In genomic region chr11:72100009-72100408, GRCh38 we compare ENCODE assay signal across 1 cellular context.
TF ChIP-seq lines count a peak whose summit lies in the region.

No MANE protein-coding gene starts in this region.

TF ChIP-seq in K562, 482 proteins besides CTCF, POLR2A, EP300 and RAD21:
- TF ChIP-seq ZNF121 (CRISPR knock-in tag; conservative IDR thresholded peaks at IDR 0.05) (peak; percentile 96), ETV6 (IDR thresholded peaks at IDR 0.05; ENCODE audit: borderline replicate concordance in 1 of 2, low read depth in 2 of 2, low read length in 1 of 2) (no peak), ETV6 (CRISPR knock-in tag; IDR thresholded peaks at IDR 0.05; ENCODE audit: borderline replicate concordance) (no peak), POLR2AphosphoS5 (IDR thresholded peaks at IDR 0.05; ENCODE audit: control insufficient read depth, insufficient read depth, low read depth, low read length) (no peak), RBM25 (IDR thresholded peaks at IDR 0.05; ENCODE audit: low read depth, low read length, severe bottlenecking) (peak; percentile 32), EGR1 (conservative IDR thresholded peaks at IDR 0.05) (no peak), GABPB1 (CRISPR knock-in tag; IDR thresholded peaks at IDR 0.05) (0 out of 2 replicates have a peak, but pooled peaks have one; percentile 44), ZNF644 (tag; IDR thresholded peaks at IDR 0.05; ENCODE audit: low read depth) (no peak)
